ENCODE assay signal across 17 cellular contexts in the genomic region with DNA sequence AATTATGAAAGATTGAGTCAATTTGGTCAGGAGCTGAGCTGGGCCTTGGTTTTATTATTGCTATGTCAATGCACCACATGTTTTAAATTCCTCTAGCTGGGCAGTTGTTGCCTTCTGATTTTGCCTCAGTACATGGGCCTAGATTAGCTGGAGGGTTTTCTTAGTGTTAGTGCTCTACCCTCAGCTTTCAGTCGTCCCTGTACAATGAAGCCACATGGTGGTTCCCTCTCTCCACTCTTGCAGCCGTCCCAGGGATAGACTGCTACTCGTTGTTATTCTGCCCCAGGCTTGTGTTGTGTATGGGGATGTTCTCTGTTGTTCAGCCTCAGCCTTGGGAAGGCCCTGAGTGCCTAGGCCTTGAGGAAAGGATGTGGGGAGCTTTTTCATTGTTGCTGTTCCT. TPM values are rescaled to one million over a fixed set of nuclear protein-coding genes. Genes with fewer than 3 reads are reported as not detected.
DNase-seq lines count a peak whose midpoint lies in the region; ATAC-seq and TF ChIP-seq lines count a peak whose summit lies in the region.
"Had no signal": no experiment of that assay in that cellular context is flagged by ENCODE, and none has a peak within 500 bp of the region (broad histone marks: within the 10 kb centered on the region; RNA-seq: fewer than 3 reads in every experiment).

No MANE protein-coding gene starts in this region.

- H3K27ac ChIP-seq in heart left ventricle, result peak overlapping the region in 9 of 12 donors; percentile 12 to 70 (median 32)
- H3K27ac ChIP-seq in Karpas-422 (ENCODE audit: low read length), result no peak overlapping the region
- H3K27ac ChIP-seq: breast epithelium, psoas muscle had no signal

- 39 to 43% (median 41%) methylated on average over 3 of the region's 3 CpGs for WGBS in heart left ventricle, 4 donors

- H3K79me2 ChIP-seq in Karpas-422 (ENCODE audit: low read length), result peaks cover 50% of the 10 kb centered on the region

- CTCF ChIA-PET in BJ (lab: Yijun Ruan, JAX), result no interaction called here

- DNase-seq in BJ (ENCODE audit: low read depth) (no peak), adipocyte (ENCODE audit: low read depth) (peak; percentile 36), heart left ventricle (peak in 1 of 5 donors; percentile 13), nephron progenitor cell (no peak), Karpas-422 (no peak)
- DNase-seq: ACHN; activated CD4-positive, CD25-positive, alpha-beta regulatory T cell treated with anti-CD3 and anti-CD28 coated beads, Interleukin-2, amount 50 U/mL, for 72 hours; COR-L47; NCI-H82; psoas muscle had no signal

- intact Hi-C loops in heart left ventricle (cut with DNase I), result loop anchor here in 7 of 10 donors (5.0 to 10.0 kb wide), 6 partner anchors 34 to 213 kb away; a partner anchor contains a TSS

- H2AFZ ChIP-seq in Karpas-422 (ENCODE audit: low read length), result no peak overlapping the region

- H3K4me1 ChIP-seq in adipocyte (ENCODE audit: control insufficient read depth, insufficient read depth, low read length) (peaks cover 12% of the 10 kb centered on the region), heart left ventricle (peaks cover 0 to 52% (median 9%) of the 10 kb centered on the region in 12 donors), Karpas-422 (ENCODE audit: low read length) (peaks cover 6% of the 10 kb centered on the region)
- H3K4me1 ChIP-seq: breast epithelium had no signal

- 0 out of 2 replicates have a peak, but pooled peaks have one; percentile 10 for TF ChIP-seq CTCF in BJ (IDR thresholded peaks at IDR 0.05; ENCODE audit: insufficient read depth, low read depth, low read length)
- peak in 5 of 12 donors; percentile 16 to 31 (median 21) for TF ChIP-seq CTCF in heart left ventricle (IDR thresholded peaks at IDR 0.05)
- no peak for TF ChIP-seq CTCF in nephron progenitor cell (IDR thresholded peaks at IDR 0.05)

- no peaks in the 10 kb centered on the region for H3K4me1 Mint-ChIP-seq in nephron progenitor cell

- H3K27me3 ChIP-seq in BJ (ENCODE audit: control insufficient read depth, insufficient read depth, low read length), result no peaks in the 10 kb centered on the region
- no peaks in the 10 kb centered on the region for H3K27me3 ChIP-seq in adipocyte (replicated peaks; ENCODE audit: control insufficient read depth, insufficient read depth, low read length)
- H3K27me3 ChIP-seq in heart left ventricle, result no peaks in the 10 kb centered on the region
- no peaks in the 10 kb centered on the region for H3K27me3 ChIP-seq in Karpas-422 (ENCODE audit: low read length)
- H3K27me3 ChIP-seq: breast epithelium had no signal

- peak overlapping the region; percentile 24 for H3K27ac Mint-ChIP-seq in nephron progenitor cell
- H3K27ac Mint-ChIP-seq: activated naive CD4-positive, alpha-beta T cell treated with anti-CD3 and anti-CD28 coated beads, Interleukin-2, amount 50 U/mL, for 72 hours; T-helper 1 cell treated with Interleukin-12 subunit alpha and Interleukin-12 subunit beta and Interleukin-4 antibody, amounts not matched to agents 30 μg/mL and 1 μg/mL, for 36 hours had no signal

- H3K9ac ChIP-seq in adipocyte (ENCODE audit: low read length) (no peak overlapping the region), Karpas-422 (ENCODE audit: low read length) (no peak overlapping the region)

- no peaks in the 10 kb centered on the region for H3K27me3 Mint-ChIP-seq in nephron progenitor cell (ENCODE audit: low read depth, poor library complexity)

- H3K9me2 ChIP-seq in Karpas-422 (replicated peaks; ENCODE audit: insufficient read depth, low read length), result no peaks in the 10 kb centered on the region

- H3K9me3 Mint-ChIP-seq in nephron progenitor cell, result peaks cover 6% of the 10 kb centered on the region
- H3K9me3 Mint-ChIP-seq: T-helper 1 cell treated with Interleukin-12 subunit alpha and Interleukin-12 subunit beta and Interleukin-4 antibody, amounts not matched to agents 30 μg/mL and 1 μg/mL, for 36 hours had no signal

- ATAC-seq in heart left ventricle (peak; percentile 82 to 94 (median 87)), GM21447 (IDR thresholded peaks at IDR 0.05; ENCODE audit: unreplicated experiment) (no peak), HG03521 (IDR thresholded peaks at IDR 0.05; ENCODE audit: unreplicated experiment) (no peak), HG03432 (IDR thresholded peaks at IDR 0.05; ENCODE audit: unreplicated experiment) (no peak)
- ATAC-seq: activated naive CD4-positive, alpha-beta T cell treated with anti-CD3 and anti-CD28 coated beads, Interleukin-2, amount 50 U/mL, for 72 hours; psoas muscle had no signal

- POLR2A ChIA-PET in BJ (lab: Charles Lee), result no interaction called here

- no peak overlapping the region for H3K4me3 Mint-ChIP-seq in nephron progenitor cell
- H3K4me3 Mint-ChIP-seq: T-helper 1 cell treated with Interleukin-12 subunit alpha and Interleukin-12 subunit beta and Interleukin-4 antibody, amounts not matched to agents 30 μg/mL and 1 μg/mL, for 36 hours had no signal

- H4K20me1 ChIP-seq in Karpas-422 (ENCODE audit: insufficient read depth, low read depth, low read length), result no peaks in the 10 kb centered on the region

- no peak overlapping the region for H3K4me3 ChIP-seq in BJ (ENCODE audit: low read depth, low read length)
- H3K4me3 ChIP-seq in adipocyte (ENCODE audit: low read length), result no peak overlapping the region
- H3K4me3 ChIP-seq in heart left ventricle, result no peak overlapping the region
- H3K4me3 ChIP-seq in Karpas-422 (ENCODE audit: low read length), result no peak overlapping the region
- H3K4me3 ChIP-seq: breast epithelium, psoas muscle, thoracic aorta had no signal

- no peak for TF ChIP-seq POLR2A in heart left ventricle (IDR thresholded peaks at IDR 0.05)

- H3K36me3 ChIP-seq in BJ (ENCODE audit: control insufficient read depth, insufficient read depth, low read length) (no peaks in the 10 kb centered on the region), adipocyte (ENCODE audit: control insufficient read depth, insufficient read depth, low read length, severe bottlenecking) (peaks cover 13% of the 10 kb centered on the region), heart left ventricle (peaks cover 0 to 29% (median 8%) of the 10 kb centered on the region in 9 donors), Karpas-422 (ENCODE audit: insufficient read depth, low read length) (peaks cover 31% of the 10 kb centered on the region)
- H3K36me3 ChIP-seq: breast epithelium had no signal

- no peak overlapping the region for H3K4me2 ChIP-seq in Karpas-422 (ENCODE audit: low read depth, low read length, poor library complexity, severe bottlenecking)

- peaks cover 66% of the 10 kb centered on the region for H3K36me3 Mint-ChIP-seq in nephron progenitor cell (ENCODE audit: low read depth)

- no peaks in the 10 kb centered on the region for H3K9me3 ChIP-seq in adipocyte (ENCODE audit: control insufficient read depth, low read length)
- no peaks in the 10 kb centered on the region for H3K9me3 ChIP-seq in heart left ventricle
- H3K9me3 ChIP-seq in Karpas-422 (ENCODE audit: low read length), result no peaks in the 10 kb centered on the region
- H3K9me3 ChIP-seq: breast epithelium, psoas muscle, thoracic aorta had no signal

RNA-seq across cellular contexts. Expression of a gene that starts 37.0 kb away (rescaled TPM):
- polyA plus RNA-seq in BJ (2011; rRNA removed) (4.2 and 8.2 TPM in 2 replicates), heart left ventricle (10 to 100 TPM; 13.0 to 16.9 TPM)
- 9.7 and 10.4 TPM in 2 replicates for polyA minus RNA-seq in BJ (2011; rRNA and poly(A)+ RNA removed)
- 100 to 1,000 TPM in 1 of 9 donors, 10 to 100 TPM in 8; 50.2 to 105 (median 78.3) TPM for total RNA-seq in heart left ventricle
- total RNA-seq in Karpas-422 (2014; rRNA removed; shearing (Covaris generic); ENCODE audit: low replicate concordance), result 14.7 and 21.9 TPM in 2 replicates

RNA-seq across cellular contexts. Expression of a gene that starts 37.6 kb away (rescaled TPM):
- polyA plus RNA-seq in BJ (2011; rRNA removed) (3.2 and 5.6 TPM in 2 replicates), heart left ventricle (1 to 10 TPM; 3.5 to 6.1 TPM)
- polyA minus RNA-seq in BJ (2011; rRNA and poly(A)+ RNA removed), result 2.6 and 3.1 TPM in 2 replicates
- total RNA-seq in heart left ventricle, result 1 to 10 TPM; 5.1 to 8.5 (median 6.3) TPM
- 5.7 and 11.4 TPM in 2 replicates for total RNA-seq in Karpas-422 (2014; rRNA removed; shearing (Covaris generic); ENCODE audit: low replicate concordance)

Comparison
In these comparisons a context has a peak if more than half of its experiments do, and no peak if none do; other contexts are left out.
1. ATAC-seq: peak in heart left ventricle (4 of 4); none in GM21447 (single experiment), HG03521 (single experiment) and HG03432 (single experiment).